ENCODE assay signal across 14 cellular contexts in genomic region chr3:115341208-115341607, GRCh38.
DNase-seq lines count a peak whose midpoint lies in the region; ATAC-seq and TF ChIP-seq lines count a peak whose summit lies in the region.
"Had no signal": no experiment of that assay in that cellular context is flagged by ENCODE, and none has a peak within 500 bp of the region (broad histone marks: within the 10 kb centered on the region; RNA-seq: fewer than 3 reads in every experiment).

No MANE protein-coding gene starts in this region.

- 68 to 73% methylated on average over 1 of the region's 1 CpG for WGBS in transverse colon (ENCODE audit: low coverage in 1 of 2), 2 donors

- intact Hi-C loops in activated CD4-positive, alpha-beta T cell treated with anti-CD3 and anti-CD28 coated beads for 36 hours (cut with DNase I, micrococcal nuclease) = no loop called here
- intact Hi-C loops in transverse colon (cut with DNase I; ENCODE audit: low total_unique reads) = no loop called here

- in situ Hi-C loops in transverse colon (cut with MboI; ENCODE audit: low pct_ligation_motif_present in 1 of 4, low pct_unique_long_range_greater_than_20kb in 1 of 4, low sequenced_read_pairs in 3 of 4) = no loop called here

- no peaks in the 10 kb centered on the region for H3K36me3 Mint-ChIP-seq in activated CD4-positive, alpha-beta T cell treated with anti-CD3 and anti-CD28 coated beads for 36 hours (ENCODE audit: low read depth)
- H3K36me3 Mint-ChIP-seq: memory B cell had no signal

- no peak for TF ChIP-seq EP300 in transverse colon (IDR thresholded peaks at IDR 0.05; ENCODE audit: low read depth)

- no peak overlapping the region for H3K27ac Mint-ChIP-seq in activated CD4-positive, alpha-beta T cell treated with anti-CD3 and anti-CD28 coated beads for 36 hours
- H3K27ac Mint-ChIP-seq: memory B cell had no signal

- TF ChIP-seq CTCF in transverse colon (IDR thresholded peaks at IDR 0.05) = no peak

- peak; percentile 13 for DNase-seq in activated CD4-positive, alpha-beta T cell treated with anti-CD3 and anti-CD28 coated beads for 36 hours
- DNase-seq in activated CD4-positive, alpha-beta T cell treated with anti-CD3 and anti-CD28 coated beads, Interleukin-2, amount 50 U/mL, for 1 hour = no peak
- peak; percentile 70 for DNase-seq in NCI-H226
- peak; percentile 40 for DNase-seq in dedifferentiated amniotic fluid mesenchymal stem cell (ENCODE audit: extremely low spot score)
- DNase-seq in skeletal muscle cell (ENCODE audit: low read depth) = peak; percentile 54
- DNase-seq in Kasumi-1 (lab: John Stamatoyannopoulos, UW) = no peak
- no peak for DNase-seq in mucosa of gallbladder (ENCODE audit: low spot score)
- no peak for DNase-seq in transverse colon
- DNase-seq: 8988T; activated naive CD4-positive, alpha-beta T cell; NCI-H748 treated with DMSO at 0.1 percent for 48 hours had no signal

- H3K4me1 ChIP-seq in transverse colon = no peaks in the 10 kb centered on the region

- POLR2A ChIA-PET in activated CD4-positive, alpha-beta T cell treated with anti-CD3 and anti-CD28 coated beads for 36 hours (lab: Charles Lee) = interaction anchor here (0.6 kb wide), 1 partner anchor 461 kb away, joined by 3 read pairs; no protein-coding TSS in a partner anchor

- H3K27me3 Mint-ChIP-seq in activated CD4-positive, alpha-beta T cell treated with anti-CD3 and anti-CD28 coated beads for 36 hours = no peaks in the 10 kb centered on the region

- no peaks in the 10 kb centered on the region for H3K9me3 Mint-ChIP-seq in activated CD4-positive, alpha-beta T cell treated with anti-CD3 and anti-CD28 coated beads for 36 hours (ENCODE audit: low read depth)
- H3K9me3 Mint-ChIP-seq: memory B cell had no signal

- H3K4me3 ChIP-seq in skeletal muscle cell (ENCODE audit: low read depth, low read length) (no peak overlapping the region), transverse colon (no peak overlapping the region)

- no peaks in the 10 kb centered on the region for H3K36me3 ChIP-seq in transverse colon

- no peaks in the 10 kb centered on the region for H3K9me3 ChIP-seq in transverse colon

- H3K27ac ChIP-seq in transverse colon = no peak overlapping the region
- H3K27ac ChIP-seq: KMS-11 had no signal

- H3K4me3 Mint-ChIP-seq in activated CD4-positive, alpha-beta T cell treated with anti-CD3 and anti-CD28 coated beads for 36 hours = no peak overlapping the region
- H3K4me3 Mint-ChIP-seq: memory B cell had no signal

- H3K27me3 ChIP-seq in transverse colon = no peaks in the 10 kb centered on the region

- CTCF ChIA-PET in activated CD4-positive, alpha-beta T cell treated with anti-CD3 and anti-CD28 coated beads for 36 hours (lab: Charles Lee) = no interaction called here

- peaks cover 4% of the 10 kb centered on the region for H3K4me1 Mint-ChIP-seq in activated CD4-positive, alpha-beta T cell treated with anti-CD3 and anti-CD28 coated beads for 36 hours
- H3K4me1 Mint-ChIP-seq: memory B cell had no signal

- TF ChIP-seq POLR2A in transverse colon (IDR thresholded peaks at IDR 0.05) = no peak

- peak; percentile 96 for ATAC-seq in activated CD4-positive, alpha-beta T cell treated with anti-CD3 and anti-CD28 coated beads for 36 hours
- ATAC-seq: right cardiac atrium had no signal

Comparison
In these comparisons a context has a peak if more than half of its experiments do, and no peak if none do; other contexts are left out.
1. DNase-seq: peak in activated CD4-positive, alpha-beta T cell treated with anti-CD3 and anti-CD28 coated beads for 36 hours (single experiment), NCI-H226 (single experiment), dedifferentiated amniotic fluid mesenchymal stem cell (single experiment) and skeletal muscle cell (single experiment); none in activated CD4-positive, alpha-beta T cell treated with anti-CD3 and anti-CD28 coated beads, Interleukin-2, amount 50 U/mL, for 1 hour (single experiment), Kasumi-1 (0 of 2), mucosa of gallbladder (single experiment) and transverse colon (single experiment).